Comparison of ENCODE assay signal across 9 cellular contexts in genomic region chr7:194257-194995, GRCh38. TPM values are rescaled to one million over a fixed set of nuclear protein-coding genes. Genes with fewer than 3 reads are reported as not detected.
DNase-seq lines count a peak whose midpoint lies in the region; ATAC-seq and TF ChIP-seq lines count a peak whose summit lies in the region.
"Had no signal": no experiment of that assay in that cellular context is flagged by ENCODE, and none has a peak within 500 bp of the region (broad histone marks: within the 10 kb centered on the region; RNA-seq: fewer than 3 reads in every experiment).

No MANE protein-coding gene starts in this region.

- no peak for TF ChIP-seq EP300 in suprapubic skin (IDR thresholded peaks at IDR 0.05)

- ATAC-seq in left lobe of liver (peak; percentile 38), GM21717 (IDR thresholded peaks at IDR 0.05; ENCODE audit: unreplicated experiment) (no peak), GM21423 (IDR thresholded peaks at IDR 0.05; ENCODE audit: unreplicated experiment) (no peak)

- CTCF ChIA-PET in HEK293 (lab: Yijun Ruan, JAX) = no interaction called here

- no peaks in the 10 kb centered on the region for H3K27me3 ChIP-seq in suprapubic skin

- H3K4me1 ChIP-seq in HEK293 (ENCODE audit: control insufficient read depth, insufficient read depth, low read length) (peaks cover 6% of the 10 kb centered on the region; the same call in 1 of the 2 replicates), suprapubic skin (peaks cover 49% of the 10 kb centered on the region)

- TF ChIP-seq POLR2A in suprapubic skin (IDR thresholded peaks at IDR 0.05) = no peak

- DNase-seq in T47D (ENCODE audit: low read depth in 1 of 2, low spot score in 1 of 2) = peak; percentile 41 to 59
- DNase-seq in left lobe of liver (ENCODE audit: low spot score) = peak; percentile 88
- DNase-seq in suprapubic skin (ENCODE audit: low spot score in 2 of 2) = no peak
- DNase-seq in NCI-H1436 treated with DMSO at 0.1 percent for 48 hours (lab: John Stamatoyannopoulos, UW) = no peak
- no peak for DNase-seq in activated gamma-delta T cell treated with Interleukin-2 at 50 U/mL for 16 hours

- H3K27ac ChIP-seq in HEK293 (ENCODE audit: extremely low read depth, low read depth, low read length) (no peak overlapping the region), suprapubic skin (peak overlapping the region; percentile 23)
- H3K27ac ChIP-seq: epithelial cell of prostate had no signal

- in situ Hi-C loops in T47D (cut with HindIII; ENCODE audit: low pct_unique_long_range_greater_than_20kb, low sequenced_read_pairs) = no loop called here

- H3K36me3 ChIP-seq in HEK293 (ENCODE audit: control insufficient read depth in 2 of 2, insufficient read depth in 1 of 2, low read length in 2 of 2) = peaks cover 0 to 48% of the 10 kb centered on the region in 2 experiments; a peak in 2 of 3 replicates
- H3K36me3 ChIP-seq in suprapubic skin = peaks cover 33% of the 10 kb centered on the region

- WGBS in suprapubic skin = 21% methylated on average over 16 of the region's 27 CpGs

- peak overlapping the region; percentile 36; the same call in 1 of the 2 replicates for H3K4me3 ChIP-seq in HEK293 (ENCODE audit: low read depth, low read length)
- H3K4me3 ChIP-seq in suprapubic skin = peak overlapping the region; percentile 82

- TF ChIP-seq CTCF in HEK293 (tag by site-specific recombination; IDR thresholded peaks at IDR 0.05) = no peak
- TF ChIP-seq CTCF in suprapubic skin (IDR thresholded peaks at IDR 0.05) = no peak

- H3K9me3 ChIP-seq in HEK293 (ENCODE audit: control insufficient read depth, insufficient read depth, low read depth, low read length) (no peaks in the 10 kb centered on the region), suprapubic skin (no peaks in the 10 kb centered on the region)

- POLR2A ChIA-PET in HEK293 (lab: Yijun Ruan, JAX) = no interaction called here

TF ChIP-seq in HEK293, 187 proteins besides CTCF, POLR2A, EP300 and RAD21:
- TF ChIP-seq ZNF670 (tag by site-specific recombination; IDR thresholded peaks at IDR 0.05; ENCODE audit: low read depth) = no peak
- peak; percentile 39; the same call in 1 of the 2 replicates for TF ChIP-seq ZNF335 (tag by site-specific recombination; conservative IDR thresholded peaks at IDR 0.05)
- peak; percentile 64 for TF ChIP-seq EGR2 (tag by site-specific recombination; IDR thresholded peaks at IDR 0.05; ENCODE audit: low read depth)
- TF ChIP-seq SP2 (tag by site-specific recombination; IDR thresholded peaks at IDR 0.05) = peak; percentile 39
- TF ChIP-seq ZEB2 (tag by site-specific recombination; IDR thresholded peaks at IDR 0.05) = no peak
- TF ChIP-seq, protein P1, sequence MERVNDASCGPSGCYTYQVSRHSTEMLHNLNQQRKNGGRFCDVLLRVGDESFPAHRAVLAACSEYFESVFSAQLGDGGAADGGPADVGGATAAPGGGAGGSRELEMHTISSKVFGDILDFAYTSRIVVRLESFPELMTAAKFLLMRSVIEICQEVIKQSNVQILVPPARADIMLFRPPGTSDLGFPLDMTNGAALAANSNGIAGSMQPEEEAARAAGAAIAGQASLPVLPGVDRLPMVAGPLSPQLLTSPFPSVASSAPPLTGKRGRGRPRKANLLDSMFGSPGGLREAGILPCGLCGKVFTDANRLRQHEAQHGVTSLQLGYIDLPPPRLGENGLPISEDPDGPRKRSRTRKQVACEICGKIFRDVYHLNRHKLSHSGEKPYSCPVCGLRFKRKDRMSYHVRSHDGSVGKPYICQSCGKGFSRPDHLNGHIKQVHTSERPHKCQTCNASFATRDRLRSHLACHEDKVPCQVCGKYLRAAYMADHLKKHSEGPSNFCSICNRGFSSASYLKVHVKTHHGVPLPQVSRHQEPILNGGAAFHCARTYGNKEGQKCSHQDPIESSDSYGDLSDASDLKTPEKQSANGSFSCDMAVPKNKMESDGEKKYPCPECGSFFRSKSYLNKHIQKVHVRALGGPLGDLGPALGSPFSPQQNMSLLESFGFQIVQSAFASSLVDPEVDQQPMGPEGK (tag by site-specific recombination; IDR thresholded peaks at IDR 0.05) = peak; percentile 51; the same call in 1 of the 2 replicates
- TF ChIP-seq ZFHX2 (tag by site-specific recombination; conservative IDR thresholded peaks at IDR 0.05) = peak; percentile 84
- TF ChIP-seq ZNF19 (tag by site-specific recombination; IDR thresholded peaks at IDR 0.05; ENCODE audit: low read depth) = no peak
- no peak for TF ChIP-seq ZNF768 (tag by site-specific recombination; IDR thresholded peaks at IDR 0.05)
- TF ChIP-seq ZIC2 (tag by site-specific recombination; IDR thresholded peaks at IDR 0.05) = 0 out of 2 replicates have a peak, but pooled peaks have one; percentile 38
- 0 out of 2 replicates have a peak, but pooled peaks have one; percentile 28 for TF ChIP-seq ZBTB48 (tag by site-specific recombination; IDR thresholded peaks at IDR 0.05)

RNA-seq across cellular contexts. Expression of gene FAM20C, which starts 2.1 kb away (rescaled TPM):
- total RNA-seq in left lobe of liver (72.2 TPM), suprapubic skin (10 to 100 TPM; 15.8 to 20.4 (median 18.7) TPM)

Comparison
In these comparisons a context has a peak if more than half of its experiments do, and no peak if none do; other contexts are left out.
1. DNase-seq: peak in T47D (2 of 2) and left lobe of liver (single experiment); none in suprapubic skin (0 of 2), NCI-H1436 treated with DMSO at 0.1 percent for 48 hours (single experiment) and activated gamma-delta T cell treated with Interleukin-2 at 50 U/mL for 16 hours (single experiment).